9 cellular contexts compared by ENCODE assay signal in the genomic region with DNA sequence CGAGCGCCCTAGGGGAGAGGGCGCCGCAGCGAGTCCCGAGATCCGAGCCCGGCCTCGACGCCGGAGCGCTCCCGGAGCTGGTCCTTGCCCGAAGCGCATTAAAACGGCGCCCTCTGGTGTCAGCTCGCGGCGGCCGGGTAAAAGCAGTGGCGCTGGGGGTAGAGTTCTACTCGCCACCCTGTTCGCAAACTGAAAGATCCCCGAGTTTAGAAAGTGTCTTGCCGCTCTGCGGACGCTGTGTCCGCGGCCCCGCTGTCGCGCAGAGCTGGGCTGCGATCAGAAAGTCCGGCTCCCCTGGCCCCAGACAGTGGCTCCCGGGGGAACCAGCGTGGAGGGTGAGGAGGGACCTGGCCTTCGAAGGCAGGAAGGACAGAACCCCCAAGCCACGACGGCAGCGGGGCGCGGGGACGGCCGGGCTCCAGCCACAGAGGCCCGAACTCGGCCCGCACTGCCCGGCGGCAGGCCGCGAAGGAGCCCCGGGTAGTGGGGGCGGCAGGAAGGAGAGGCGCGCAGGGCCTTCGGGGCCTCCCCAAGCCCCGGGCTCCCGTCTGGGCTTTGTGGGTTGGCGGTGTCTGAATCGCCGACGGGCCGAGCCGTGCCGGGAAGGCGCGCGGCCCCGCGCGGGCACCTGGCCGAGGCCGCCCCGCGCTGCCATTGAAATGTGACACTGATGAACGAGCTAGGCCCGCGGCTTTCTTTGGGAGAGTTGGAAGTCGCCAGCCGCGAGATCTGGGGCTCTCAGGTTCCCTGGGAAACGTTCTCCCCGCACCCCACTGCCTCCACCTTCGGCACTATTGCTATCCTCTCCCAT. TPM values are rescaled to one million over a fixed set of nuclear protein-coding genes. Genes with fewer than 3 reads are reported as not detected.
A peak's percentile ranks its signal among the peaks of the same experiment; 100 is the strongest.
DNase-seq lines count a peak whose midpoint lies in the region; ATAC-seq and TF ChIP-seq lines count a peak whose summit lies in the region.
"Had no signal": no experiment of that assay in that cellular context is flagged by ENCODE, and none has a peak within 500 bp of the region (broad histone marks: within the 10 kb centered on the region; RNA-seq: fewer than 3 reads in every experiment).

No MANE protein-coding gene starts in this region.

- H3K27me3 Mint-ChIP-seq in CD8-positive, alpha-beta T cell (ENCODE audit: low read depth), result peaks cover 25% of the 10 kb centered on the region
- peaks cover 58% of the 10 kb centered on the region for H3K27me3 Mint-ChIP-seq in activated CD4-positive, alpha-beta T cell treated with anti-CD3 and anti-CD28 coated beads, Interleukin-2, amount 10 ng/mL, durations not matched to agents 24 days and 14 days

- no peak overlapping the region for H3K27ac Mint-ChIP-seq in CD8-positive, alpha-beta T cell
- H3K27ac Mint-ChIP-seq in activated CD4-positive, alpha-beta T cell treated with anti-CD3 and anti-CD28 coated beads, Interleukin-2, amount 10 ng/mL, durations not matched to agents 24 days and 14 days, result no peak overlapping the region

- H3K4me3 ChIP-seq in CD8-positive, alpha-beta T cell (ENCODE audit: low read depth, low read length), result peak overlapping the region; percentile 50
- peak overlapping the region; percentile 22 for H3K4me3 ChIP-seq in colonic mucosa

- H3K27me3 ChIP-seq in CD8-positive, alpha-beta T cell (ENCODE audit: insufficient read depth, low read length), result no peaks in the 10 kb centered on the region
- H3K27me3 ChIP-seq in colonic mucosa, result no peaks in the 10 kb centered on the region

- H3K9ac ChIP-seq in colonic mucosa (ENCODE audit: low read depth in 2 of 2, low read length in 2 of 2), result peak overlapping the region; percentile 29 to 51
- H3K9ac ChIP-seq: KMS-11 had no signal

- intact Hi-C loops in CD8-positive, alpha-beta T cell (cut with DNase I, micrococcal nuclease), result loop anchor here (2.0 to 5.0 kb wide), 3 partner anchors 34 to 1071 kb away; no protein-coding TSS in a partner anchor
- intact Hi-C loops in activated CD4-positive, alpha-beta T cell treated with anti-CD3 and anti-CD28 coated beads, Interleukin-2, amount 10 ng/mL, durations not matched to agents 24 days and 14 days (cut with micrococcal nuclease), result loop anchor here (1.0 to 5.0 kb wide), 3 partner anchors 64 to 1072 kb away; no protein-coding TSS in a partner anchor
- intact Hi-C loops in colonic mucosa (cut with DNase I), result loop anchor here (2.0 to 10.0 kb wide), 4 partner anchors 61 to 1068 kb away; no protein-coding TSS in a partner anchor
- intact Hi-C loops in left colon (cut with DNase I, micrococcal nuclease), result loop anchor here in 1 of 2 donors (5.0 to 10.0 kb wide), 3 partner anchors 71 to 1068 kb away; no protein-coding TSS in a partner anchor

- peak; percentile 98 for ATAC-seq in CD8-positive, alpha-beta T cell
- ATAC-seq in GM21786 (IDR thresholded peaks at IDR 0.05; ENCODE audit: unreplicated experiment), result peak; percentile 60
- ATAC-seq in left colon, result peak; percentile 98
- no peak for ATAC-seq in GM18517 (IDR thresholded peaks at IDR 0.05; ENCODE audit: unreplicated experiment)

- H3K4me1 Mint-ChIP-seq in CD8-positive, alpha-beta T cell (ENCODE audit: low read depth), result peaks cover 6% of the 10 kb centered on the region
- H3K4me1 Mint-ChIP-seq in activated CD4-positive, alpha-beta T cell treated with anti-CD3 and anti-CD28 coated beads, Interleukin-2, amount 10 ng/mL, durations not matched to agents 24 days and 14 days, result no peaks in the 10 kb centered on the region

- peak; percentile 73 to 89 (median 81) for DNase-seq in CD8-positive, alpha-beta T cell
- DNase-seq in NCI-H2029 treated with DMSO at 0.1 percent for 48 hours (lab: John Stamatoyannopoulos, UW), result peak; percentile 79
- peak; percentile 95 for DNase-seq in activated CD4-positive, alpha-beta T cell treated with anti-CD3 and anti-CD28 coated beads, Interleukin-2, amount 10 ng/mL, durations not matched to agents 24 days and 14 days
- DNase-seq in colonic mucosa, result peak; percentile 93
- peak; percentile 78 to 92 for DNase-seq in left colon
- DNase-seq in stimulated activated CD4-positive, alpha-beta T cell treated with anti-CD3 and anti-CD28 coated beads, Interleukin-1b, Interleukin-23, amount 100 ng/mL, for 1 hour (ENCODE audit: low read depth in 2 of 2), result peak; percentile 50 to 83

- CTCF ChIA-PET in CD8-positive, alpha-beta T cell (lab: Charles Lee), result interaction anchor here (0.6 to 2.2 kb wide), 24 partner anchors 8 to 1072 kb away, joined by 3 to 9 read pairs (median 3); no protein-coding TSS in a partner anchor

- H3K36me3 ChIP-seq in CD8-positive, alpha-beta T cell (ENCODE audit: insufficient read depth, low read length), result no peaks in the 10 kb centered on the region
- no peaks in the 10 kb centered on the region for H3K36me3 ChIP-seq in colonic mucosa

- POLR2A ChIA-PET in CD8-positive, alpha-beta T cell (lab: Charles Lee), result no interaction called here

- TF ChIP-seq CTCF in CD8-positive, alpha-beta T cell (IDR thresholded peaks at IDR 0.05), result peak; percentile 79
- peak; percentile 77 for TF ChIP-seq CTCF in colonic mucosa (IDR thresholded peaks at IDR 0.05)

- H3K9me3 ChIP-seq in CD8-positive, alpha-beta T cell (ENCODE audit: low read length), result no peaks in the 10 kb centered on the region
- no peaks in the 10 kb centered on the region for H3K9me3 ChIP-seq in colonic mucosa

- no peaks in the 10 kb centered on the region for H3K9me3 Mint-ChIP-seq in CD8-positive, alpha-beta T cell
- H3K9me3 Mint-ChIP-seq in activated CD4-positive, alpha-beta T cell treated with anti-CD3 and anti-CD28 coated beads, Interleukin-2, amount 10 ng/mL, durations not matched to agents 24 days and 14 days, result no peaks in the 10 kb centered on the region

- peaks cover 6% of the 10 kb centered on the region for H3K4me1 ChIP-seq in CD8-positive, alpha-beta T cell (ENCODE audit: insufficient read depth, low read length)
- H3K4me1 ChIP-seq in colonic mucosa, result no peaks in the 10 kb centered on the region

- H3K27ac ChIP-seq in CD8-positive, alpha-beta T cell (ENCODE audit: low read depth, low read length), result no peak overlapping the region
- H3K27ac ChIP-seq in colonic mucosa, result no peak overlapping the region
- H3K27ac ChIP-seq: KMS-11 had no signal

- no peaks in the 10 kb centered on the region for H3K36me3 Mint-ChIP-seq in CD8-positive, alpha-beta T cell
- no peaks in the 10 kb centered on the region for H3K36me3 Mint-ChIP-seq in activated CD4-positive, alpha-beta T cell treated with anti-CD3 and anti-CD28 coated beads, Interleukin-2, amount 10 ng/mL, durations not matched to agents 24 days and 14 days (ENCODE audit: low read depth)

- peak overlapping the region; percentile 82 for H3K4me3 Mint-ChIP-seq in CD8-positive, alpha-beta T cell
- H3K4me3 Mint-ChIP-seq in activated CD4-positive, alpha-beta T cell treated with anti-CD3 and anti-CD28 coated beads, Interleukin-2, amount 10 ng/mL, durations not matched to agents 24 days and 14 days, result peak overlapping the region; percentile 49

RNA-seq across cellular contexts. Expression of a gene that starts 39.1 kb away (rescaled TPM):
- 1 to 10 TPM; 5.3 to 6.7 TPM for total RNA-seq in CD8-positive, alpha-beta T cell
- total RNA-seq in activated CD4-positive, alpha-beta T cell treated with anti-CD3 and anti-CD28 coated beads, Interleukin-2, amount 10 ng/mL, durations not matched to agents 24 days and 14 days, result 0.26 and 0.63 TPM in 2 replicates
- total RNA-seq in colonic mucosa (10 to 100 TPM; 36.0 to 44.2 TPM), left colon (10 to 100 TPM; 51.1 to 51.4 TPM)

Comparison
In these comparisons a context has a peak if more than half of its experiments do, and no peak if none do; other contexts are left out.
1. RNA of a gene that starts 39.1 kb away (total RNA-seq): 51.1 to 51.4 TPM in left colon and 36.0 to 44.2 TPM in colonic mucosa; 5.3 to 6.7 TPM in CD8-positive, alpha-beta T cell and 0.26 to 0.63 TPM in activated CD4-positive, alpha-beta T cell treated with anti-CD3 and anti-CD28 coated beads, Interleukin-2, amount 10 ng/mL, durations not matched to agents 24 days and 14 days; every median in the first group is over 4 times any median in the second.
2. Peak in every context shown above with its lines, with median percentiles within 50 percentile points of each other: DNase-seq.